Comparison of ENCODE assay signal across 27 cellular contexts in the genomic region with DNA sequence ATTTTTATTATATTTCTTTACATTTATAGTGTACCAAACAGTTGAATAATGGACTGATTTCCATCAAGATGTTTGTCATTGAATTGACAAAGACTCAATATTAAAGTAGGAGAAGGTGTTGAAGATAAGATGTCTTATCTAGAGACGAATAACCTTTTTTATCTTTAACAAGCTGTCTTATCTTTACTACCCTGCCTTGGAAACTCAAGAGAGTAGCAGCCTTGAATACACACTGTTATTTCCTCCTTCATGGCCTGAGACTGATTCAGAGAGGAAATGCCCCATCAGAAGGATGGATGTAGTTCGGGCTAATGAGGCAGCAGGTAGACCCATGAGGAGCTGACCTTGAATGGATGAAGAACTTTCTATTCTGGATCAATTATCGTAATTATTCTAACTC.
DNase-seq lines count a peak whose midpoint lies in the region; ATAC-seq, FAIRE-seq and TF ChIP-seq lines count a peak whose summit lies in the region.
"Had no signal": no experiment of that assay in that cellular context is flagged by ENCODE, and none has a peak within 500 bp of the region (broad histone marks: within the 10 kb centered on the region; RNA-seq: fewer than 3 reads in every experiment).

No MANE protein-coding gene starts in this region.

- no peaks in the 10 kb centered on the region for H3K36me3 ChIP-seq in hepatocyte (replicated peaks; ENCODE audit: insufficient read depth, low read depth)
- H3K36me3 ChIP-seq in mesendoderm (ENCODE audit: control insufficient read depth, insufficient read depth, low read length): no peaks in the 10 kb centered on the region
- no peaks in the 10 kb centered on the region for H3K36me3 ChIP-seq in pancreas
- H3K36me3 ChIP-seq: BE2C, BLaER1 had no signal

- no peaks in the 10 kb centered on the region for H3K27me3 Mint-ChIP-seq in activated T-helper 2 cell treated with anti-CD3 and anti-CD28 coated beads, Interferon-gamma antibody, Interleukin-2, Interleukin-4, amounts not matched to agents 10 μg/mL and 5 μg/mL and 100 μg/mL, durations not matched to agents 14 hours and 24 hours and 36 hours (ENCODE audit: low read depth)
- H3K27me3 Mint-ChIP-seq: CD4-positive, alpha-beta memory T cell; CD4-positive, CD25-positive, alpha-beta regulatory T cell; CD8-positive, alpha-beta memory T cell had no signal

- no peak for TF ChIP-seq POLR2A in GM12891 (IDR thresholded peaks at IDR 0.05; ENCODE audit: low read depth, low read length)

- no peak overlapping the region for H3K9ac ChIP-seq in mesendoderm (ENCODE audit: low read length)
- H3K9ac ChIP-seq: BLaER1 had no signal

- no peak overlapping the region for H3K18ac ChIP-seq in mesendoderm (ENCODE audit: low read length)

- FAIRE-seq in pancreas (lab: Jason Lieb, UNC) (peak; percentile 84), GM12891 (lab: Jason Lieb, UNC) (no peak)
- FAIRE-seq: GM12878, GM19239 had no signal

- no peaks in the 10 kb centered on the region for H3K9me3 Mint-ChIP-seq in activated T-helper 2 cell treated with anti-CD3 and anti-CD28 coated beads, Interferon-gamma antibody, Interleukin-2, Interleukin-4, amounts not matched to agents 10 μg/mL and 5 μg/mL and 100 μg/mL, durations not matched to agents 14 hours and 24 hours and 36 hours

- no peak overlapping the region for H4K8ac ChIP-seq in mesendoderm (ENCODE audit: low read depth, low read length)

- ATAC-seq in pancreas (no peak), GM18520 (IDR thresholded peaks at IDR 0.05; ENCODE audit: unreplicated experiment) (no peak)
- ATAC-seq: GM12878 had no signal

- peak; percentile 2 for DNase-seq in LoVo (ENCODE audit: low spot score)
- DNase-seq in hepatocyte (ENCODE audit: low spot score): peak; percentile 15
- DNase-seq in mesendoderm: peak; percentile 89
- DNase-seq in pancreas: no peak
- DNase-seq in activated T-helper 2 cell treated with anti-CD3 and anti-CD28 coated beads, Interferon-gamma antibody, Interleukin-2, Interleukin-4, amounts not matched to agents 10 μg/mL and 5 μg/mL and 100 μg/mL, durations not matched to agents 14 hours and 24 hours and 36 hours (ENCODE audit: low spot score): no peak
- no peak for DNase-seq in GM12891 (ENCODE audit: insufficient read length, low spot score)
- no peak for DNase-seq in NCI-H510A treated with DMSO at 0.1 percent for 48 hours (lab: John Stamatoyannopoulos, UW)
- DNase-seq: 8988T; ACHN; BE2C; C1 segment of cervical spinal cord; CD4-positive, alpha-beta memory T cell; CD4-positive, CD25-positive, alpha-beta regulatory T cell; CD8-positive, alpha-beta memory T cell; COR-L47; DMS 273 treated with DMSO at 0.1 percent for 48 hours; DMS153; DMS53; DMS79; DND-41; EL; GDM1 had no signal

- H3K9me2 ChIP-seq in hepatocyte (replicated peaks; ENCODE audit: insufficient read depth): no peaks in the 10 kb centered on the region

- no peaks in the 10 kb centered on the region for H3K36me3 Mint-ChIP-seq in activated T-helper 2 cell treated with anti-CD3 and anti-CD28 coated beads, Interferon-gamma antibody, Interleukin-2, Interleukin-4, amounts not matched to agents 10 μg/mL and 5 μg/mL and 100 μg/mL, durations not matched to agents 14 hours and 24 hours and 36 hours (ENCODE audit: low read depth)
- H3K36me3 Mint-ChIP-seq: CD14-positive monocyte; CD4-positive, alpha-beta memory T cell; CD4-positive, CD25-positive, alpha-beta regulatory T cell; CD8-positive, alpha-beta memory T cell had no signal

- no peak overlapping the region for H3K56ac ChIP-seq in mesendoderm (ENCODE audit: low read length)

- H3K4ac ChIP-seq in mesendoderm (ENCODE audit: low read depth, low read length): no peak overlapping the region

- H3K27ac ChIP-seq in hepatocyte (no peak overlapping the region), mesendoderm (ENCODE audit: low read depth, low read length) (no peak overlapping the region), pancreas (no peak overlapping the region)
- H3K27ac ChIP-seq: BLaER1 had no signal

- H3K4me1 ChIP-seq in hepatocyte (ENCODE audit: insufficient read depth) (no peaks in the 10 kb centered on the region), mesendoderm (ENCODE audit: control insufficient read depth, low read depth, low read length) (no peaks in the 10 kb centered on the region), pancreas (no peaks in the 10 kb centered on the region)
- H3K4me1 ChIP-seq: BE2C, BLaER1 had no signal

- H3K79me2 ChIP-seq in hepatocyte (no peaks in the 10 kb centered on the region), mesendoderm (ENCODE audit: control insufficient read depth, insufficient read depth, low read length) (no peaks in the 10 kb centered on the region)

- H3K9me3 ChIP-seq in hepatocyte (ENCODE audit: low read depth) (no peaks in the 10 kb centered on the region), pancreas (no peaks in the 10 kb centered on the region)
- H3K9me3 ChIP-seq: BE2C, BLaER1 had no signal

- H2BK5ac ChIP-seq in mesendoderm (ENCODE audit: low read length): no peak overlapping the region

- H2BK15ac ChIP-seq in mesendoderm (replicated peaks; ENCODE audit: low read depth): no peak overlapping the region

- no peaks in the 10 kb centered on the region for H3K79me1 ChIP-seq in mesendoderm (ENCODE audit: low read length)

- no peak overlapping the region for H3K4me3 Mint-ChIP-seq in activated T-helper 2 cell treated with anti-CD3 and anti-CD28 coated beads, Interferon-gamma antibody, Interleukin-2, Interleukin-4, amounts not matched to agents 10 μg/mL and 5 μg/mL and 100 μg/mL, durations not matched to agents 14 hours and 24 hours and 36 hours (ENCODE audit: low read depth)
- H3K4me3 Mint-ChIP-seq: CD14-positive monocyte; CD4-positive, alpha-beta memory T cell; CD4-positive, CD25-positive, alpha-beta regulatory T cell; CD8-positive, alpha-beta memory T cell had no signal

- H4K5ac ChIP-seq in mesendoderm (ENCODE audit: low read length): no peak overlapping the region

- H3K4me3 ChIP-seq in hepatocyte (no peak overlapping the region), mesendoderm (ENCODE audit: low read length) (no peak overlapping the region), pancreas (no peak overlapping the region)
- H3K4me3 ChIP-seq: BLaER1, GM12878 had no signal

- no peak overlapping the region for H2AK5ac ChIP-seq in mesendoderm (ENCODE audit: low read length)

- no peak overlapping the region for H2AFZ ChIP-seq in hepatocyte

- intact Hi-C loops in pancreas (cut with DNase I): no loop called here
- intact Hi-C loops in activated T-helper 2 cell treated with anti-CD3 and anti-CD28 coated beads, Interferon-gamma antibody, Interleukin-2, Interleukin-4, amounts not matched to agents 10 μg/mL and 5 μg/mL and 100 μg/mL, durations not matched to agents 14 hours and 24 hours and 36 hours (cut with micrococcal nuclease): no loop called here

- no peak overlapping the region for H3K27ac Mint-ChIP-seq in activated T-helper 2 cell treated with anti-CD3 and anti-CD28 coated beads, Interferon-gamma antibody, Interleukin-2, Interleukin-4, amounts not matched to agents 10 μg/mL and 5 μg/mL and 100 μg/mL, durations not matched to agents 14 hours and 24 hours and 36 hours
- H3K27ac Mint-ChIP-seq: CD14-positive monocyte; CD4-positive, alpha-beta memory T cell; CD4-positive, CD25-positive, alpha-beta regulatory T cell; CD8-positive, alpha-beta memory T cell had no signal

- 50% methylated on average over 3 of the region's 3 CpGs for WGBS in hepatocyte (ENCODE audit: low lambda C conversion rate, missing lambda C conversion rate)
- no CpG with 5 or more reads among the region's 3 CpGs for WGBS in mesendoderm (ENCODE audit: extremely low coverage, insufficient coverage, low lambda C conversion rate)
- WGBS in pancreas, 2 donors: 60 to 63% methylated on average over 3 of the region's 3 CpGs

- H3K27me3 ChIP-seq in hepatocyte (peaks cover 12% of the 10 kb centered on the region), mesendoderm (ENCODE audit: insufficient read depth, low read length, poor library complexity) (no peaks in the 10 kb centered on the region), pancreas (no peaks in the 10 kb centered on the region)
- H3K27me3 ChIP-seq: BE2C, BLaER1 had no signal

- no peaks in the 10 kb centered on the region for H4K20me1 ChIP-seq in hepatocyte (ENCODE audit: insufficient read depth, poor library complexity, severe bottlenecking)
- H4K20me1 ChIP-seq: BLaER1 had no signal

- H3K4me1 Mint-ChIP-seq in activated T-helper 2 cell treated with anti-CD3 and anti-CD28 coated beads, Interferon-gamma antibody, Interleukin-2, Interleukin-4, amounts not matched to agents 10 μg/mL and 5 μg/mL and 100 μg/mL, durations not matched to agents 14 hours and 24 hours and 36 hours (ENCODE audit: low read depth): no peaks in the 10 kb centered on the region
- H3K4me1 Mint-ChIP-seq: CD14-positive monocyte; CD4-positive, alpha-beta memory T cell; CD4-positive, CD25-positive, alpha-beta regulatory T cell; CD8-positive, alpha-beta memory T cell had no signal

- no peak overlapping the region for H2BK120ac ChIP-seq in mesendoderm (ENCODE audit: low read depth, low read length)

- TF ChIP-seq CTCF in hepatocyte (IDR thresholded peaks at IDR 0.05; ENCODE audit: poor library complexity): no peak
- TF ChIP-seq CTCF in pancreas (IDR thresholded peaks at IDR 0.05): no peak

- H3K4me2 ChIP-seq in hepatocyte (no peak overlapping the region), mesendoderm (ENCODE audit: low read length) (no peak overlapping the region)
- H3K4me2 ChIP-seq: BLaER1 had no signal

- H3K23ac ChIP-seq in mesendoderm (ENCODE audit: low read length): no peak overlapping the region

TF ChIP-seq in GM12891, 5 proteins besides CTCF, POLR2A, EP300 and RAD21:
- TF ChIP-seq TAF1 (IDR thresholded peaks at IDR 0.05; ENCODE audit: low read depth, low read length) (no peak), PAX5 (IDR thresholded peaks at IDR 0.05; ENCODE audit: insufficient read depth, low read length, severe bottlenecking) (no peak), SPI1 (IDR thresholded peaks at IDR 0.05; ENCODE audit: low read depth, low read length) (no peak), POLR2AphosphoS5 (IDR thresholded peaks at IDR 0.05; ENCODE audit: low read depth, low read length) (no peak), POU2F2 (IDR thresholded peaks at IDR 0.05; ENCODE audit: low read depth, low read length) (no peak)

Comparison
In these comparisons a context has a peak if more than half of its experiments do, and no peak if none do; other contexts are left out.
1. DNase-seq: peak in LoVo (single experiment), hepatocyte (single experiment) and mesendoderm (single experiment); none in pancreas (0 of 6), activated T-helper 2 cell treated with anti-CD3 and anti-CD28 coated beads, Interferon-gamma antibody, Interleukin-2, Interleukin-4, amounts not matched to agents 10 μg/mL and 5 μg/mL and 100 μg/mL, durations not matched to agents 14 hours and 24 hours and 36 hours (single experiment), GM12891 (single experiment) and NCI-H510A treated with DMSO at 0.1 percent for 48 hours (single experiment).